Comparison of ENCODE assay signal across 8 cellular contexts in genomic region chr2:189657867-189658266, GRCh38. TPM values are rescaled to one million over a fixed set of nuclear protein-coding genes. Genes with fewer than 3 reads are reported as not detected.
A peak's percentile ranks its signal among the peaks of the same experiment; 100 is the strongest.
DNase-seq lines count a peak whose midpoint lies in the region; ATAC-seq and TF ChIP-seq lines count a peak whose summit lies in the region.

No MANE protein-coding gene starts in this region.

- no peak overlapping the region for H3K9ac ChIP-seq in BLaER1 treated with 17β-estradiol and CSF1 and Interleukin-3, amounts not matched to agents 10 nM and 100 nM
- H3K9ac ChIP-seq in adipocyte (ENCODE audit: low read length) (peak overlapping the region; percentile 11), parathyroid adenoma (no peak overlapping the region)

- H3K4me2 ChIP-seq in BLaER1 treated with 17β-estradiol and CSF1 and Interleukin-3, amounts not matched to agents 10 nM and 100 nM: peak overlapping the region; percentile 31 to 58 (median 41); a peak in 19 of 22 replicates
- no peak overlapping the region for H3K4me2 ChIP-seq in parathyroid adenoma (ENCODE audit: low read length)

- peaks cover 17 to 28% (median 21%) of the 10 kb centered on the region in 10 experiments for H3K4me1 ChIP-seq in BLaER1 treated with 17β-estradiol and CSF1 and Interleukin-3, amounts not matched to agents 10 nM and 100 nM
- H3K4me1 ChIP-seq in adipocyte (ENCODE audit: control insufficient read depth, insufficient read depth, low read length) (peaks cover 18% of the 10 kb centered on the region), parathyroid adenoma (peaks cover 8% of the 10 kb centered on the region), A673 (ENCODE audit: insufficient read depth, low read length, poor library complexity, severe bottlenecking) (peaks cover 9% of the 10 kb centered on the region)

- TF ChIP-seq CTCF in parathyroid adenoma (IDR thresholded peaks at IDR 0.05) (no peak), A673 (conservative IDR thresholded peaks at IDR 0.05; ENCODE audit: low read depth, low read length) (no peak)

- CTCF ChIA-PET in A673 (lab: Charles Lee): no interaction called here

- POLR2A ChIA-PET in A673 (lab: Charles Lee; ENCODE audit: low non-redundant PET): no interaction called here

- intact Hi-C loops in A673 (cut with micrococcal nuclease; ENCODE audit: unreplicated experiment) (no loop called here), posterior vena cava (cut with DNase I) (no loop called here)

- no peak overlapping the region for H3K4me3 ChIP-seq in BLaER1 treated with 17β-estradiol and CSF1 and Interleukin-3, amounts not matched to agents 10 nM and 100 nM
- H3K4me3 ChIP-seq in adipocyte (ENCODE audit: low read length) (no peak overlapping the region), parathyroid adenoma (ENCODE audit: low read depth, low read length) (no peak overlapping the region), A673 (ENCODE audit: low read depth, low read length, poor library complexity, severe bottlenecking) (no peak overlapping the region)

- peaks cover 8 to 10% (median 9%) of the 10 kb centered on the region in 11 experiments for H3K9me3 ChIP-seq in BLaER1 treated with 17β-estradiol and CSF1 and Interleukin-3, amounts not matched to agents 10 nM and 100 nM (replicated peaks in 1 of 11)
- H3K9me3 ChIP-seq in adipocyte (ENCODE audit: control insufficient read depth, low read length) (no peaks in the 10 kb centered on the region), parathyroid adenoma (ENCODE audit: control insufficient read depth, low read length) (no peaks in the 10 kb centered on the region), A673 (ENCODE audit: low read depth, low read length, poor library complexity, severe bottlenecking) (no peaks in the 10 kb centered on the region)

- peak overlapping the region; percentile 25 for H2AFZ ChIP-seq in parathyroid adenoma

- H3K36me3 ChIP-seq in BLaER1 treated with 17β-estradiol and CSF1 and Interleukin-3, amounts not matched to agents 10 nM and 100 nM: no peaks in the 10 kb centered on the region
- H3K36me3 ChIP-seq in adipocyte (ENCODE audit: control insufficient read depth, insufficient read depth, low read length, severe bottlenecking) (no peaks in the 10 kb centered on the region), parathyroid adenoma (ENCODE audit: control insufficient read depth, insufficient read depth, low read length) (no peaks in the 10 kb centered on the region), A673 (ENCODE audit: insufficient read depth, low read length, poor library complexity, severe bottlenecking) (no peaks in the 10 kb centered on the region)

- BruUV-seq in A673 (replicated peaks; lab: Mats Ljungman, UMichigan): no TSS peak

- peaks cover 12% of the 10 kb centered on the region for H3K79me2 ChIP-seq in parathyroid adenoma

- ATAC-seq in GM21381 (IDR thresholded peaks at IDR 0.05; ENCODE audit: unreplicated experiment): peak; percentile 46

- DNase-seq in M059J (ENCODE audit: low read depth): peak; percentile 47
- DNase-seq in adipocyte (ENCODE audit: low read depth): no peak
- no peak for DNase-seq in SW480 (ENCODE audit: low spot score)
- DNase-seq in A673 (ENCODE audit: low spot score): no peak
- no peak for DNase-seq in posterior vena cava (ENCODE audit: low spot score)

- no peaks in the 10 kb centered on the region for H3K27me3 ChIP-seq in BLaER1 treated with 17β-estradiol and CSF1 and Interleukin-3, amounts not matched to agents 10 nM and 100 nM
- H3K27me3 ChIP-seq in adipocyte (replicated peaks; ENCODE audit: control insufficient read depth, insufficient read depth, low read length) (no peaks in the 10 kb centered on the region), parathyroid adenoma (ENCODE audit: control insufficient read depth, insufficient read depth, low read length) (no peaks in the 10 kb centered on the region), A673 (replicated peaks; ENCODE audit: insufficient read depth, low read depth, low read length, poor library complexity) (no peaks in the 10 kb centered on the region)

- peaks cover 0 to 10% (median 5%) of the 10 kb centered on the region in 11 experiments; a peak in 6 of 22 replicates for H4K20me1 ChIP-seq in BLaER1 treated with 17β-estradiol and CSF1 and Interleukin-3, amounts not matched to agents 10 nM and 100 nM

- H3K27ac ChIP-seq in BLaER1 treated with 17β-estradiol and CSF1 and Interleukin-3, amounts not matched to agents 10 nM and 100 nM: peak overlapping the region in 1 of 11 experiments; percentile 22; a peak in 2 of 22 replicates
- no peak overlapping the region for H3K27ac ChIP-seq in parathyroid adenoma
- H3K27ac ChIP-seq in A673 (ENCODE audit: low read depth, low read length, poor library complexity, severe bottlenecking): no peak overlapping the region

RNA-seq across cellular contexts. Expression of gene ASNSD1, which starts 3.4 kb away (rescaled TPM):
- total RNA-seq in M059J (2014; rRNA removed; shearing (Covaris generic)): 30.1 and 48.1 TPM in 2 replicates
- total RNA-seq in A673 (2021): 50.7 and 58.2 TPM in 2 replicates
- 10 to 100 TPM; 32.4 to 36.2 TPM for total RNA-seq in posterior vena cava

RNA-seq across cellular contexts. Expression of gene ANKAR, which starts 16.6 kb away (rescaled TPM):
- 2.2 and 3.5 TPM in 2 replicates for total RNA-seq in M059J (2014; rRNA removed; shearing (Covaris generic))
- total RNA-seq in A673 (2021): 3.5 and 4.5 TPM in 2 replicates
- 10 to 100 TPM; 14.1 to 15.1 TPM for total RNA-seq in posterior vena cava
